In genomic region chr4:86960557-86960959, GRCh38 we compare ENCODE assay signal across 9 cellular contexts. TPM values are rescaled to one million over a fixed set of nuclear protein-coding genes. Genes with fewer than 3 reads are reported as not detected.
A peak's percentile ranks its signal among the peaks of the same experiment; 100 is the strongest.
DNase-seq lines count a peak whose midpoint lies in the region; FAIRE-seq and TF ChIP-seq lines count a peak whose summit lies in the region.
"Had no signal": no experiment of that assay in that cellular context is flagged by ENCODE, and none has a peak within 500 bp of the region (broad histone marks: within the 10 kb centered on the region; RNA-seq: fewer than 3 reads in every experiment).

No MANE protein-coding gene starts in this region.

- peak; percentile 62 for FAIRE-seq in GM12892 (lab: Jason Lieb, UNC)
- FAIRE-seq: G401.6 had no signal

- H3K36me3 Mint-ChIP-seq in activated CD4-positive, alpha-beta T cell treated with anti-CD3 and anti-CD28 coated beads, Interleukin-2, amount 10 ng/mL, durations not matched to agents 24 days and 14 days (ENCODE audit: low read depth), result peaks cover 34% of the 10 kb centered on the region
- H3K36me3 Mint-ChIP-seq in activated naive CD4-positive, alpha-beta T cell treated with anti-CD3 and anti-CD28 coated beads, Interleukin-2, amount 10 ng/mL, durations not matched to agents 7 days and 5 days, result peaks cover 26% of the 10 kb centered on the region

- intact Hi-C loops in left ventricle myocardium inferior (cut with micrococcal nuclease), result no loop called here
- intact Hi-C loops in activated CD4-positive, alpha-beta T cell treated with anti-CD3 and anti-CD28 coated beads, Interleukin-2, amount 10 ng/mL, durations not matched to agents 24 days and 14 days (cut with micrococcal nuclease), result no loop called here

- no peak overlapping the region for H3K4me3 Mint-ChIP-seq in activated CD4-positive, alpha-beta T cell treated with anti-CD3 and anti-CD28 coated beads, Interleukin-2, amount 10 ng/mL, durations not matched to agents 24 days and 14 days
- no peak overlapping the region for H3K4me3 Mint-ChIP-seq in activated naive CD4-positive, alpha-beta T cell treated with anti-CD3 and anti-CD28 coated beads, Interleukin-2, amount 10 ng/mL, durations not matched to agents 7 days and 5 days

- no peak for TF ChIP-seq CTCF in left ventricle myocardium inferior (IDR thresholded peaks at IDR 0.05; ENCODE audit: borderline replicate concordance)

- H3K9me3 ChIP-seq in SK-N-MC (ENCODE audit: low read depth, low read length) (no peaks in the 10 kb centered on the region), left ventricle myocardium inferior (replicated peaks) (no peaks in the 10 kb centered on the region)

- H3K4me1 ChIP-seq in left ventricle myocardium inferior, result peaks cover 44% of the 10 kb centered on the region
- peaks cover 15% of the 10 kb centered on the region for H3K4me1 ChIP-seq in rectal smooth muscle tissue (ENCODE audit: control insufficient read depth, insufficient read depth, low read length)

- H3K27me3 ChIP-seq in left ventricle myocardium inferior (ENCODE audit: low read depth) (no peaks in the 10 kb centered on the region), rectal smooth muscle tissue (ENCODE audit: control insufficient read depth, insufficient read depth, low read length) (no peaks in the 10 kb centered on the region)

- H3K9me3 Mint-ChIP-seq in activated CD4-positive, alpha-beta T cell treated with anti-CD3 and anti-CD28 coated beads, Interleukin-2, amount 10 ng/mL, durations not matched to agents 24 days and 14 days, result no peaks in the 10 kb centered on the region
- no peaks in the 10 kb centered on the region for H3K9me3 Mint-ChIP-seq in activated naive CD4-positive, alpha-beta T cell treated with anti-CD3 and anti-CD28 coated beads, Interleukin-2, amount 10 ng/mL, durations not matched to agents 7 days and 5 days

- H3K27ac Mint-ChIP-seq in activated CD4-positive, alpha-beta T cell treated with anti-CD3 and anti-CD28 coated beads, Interleukin-2, amount 10 ng/mL, durations not matched to agents 24 days and 14 days, result no peak overlapping the region
- H3K27ac Mint-ChIP-seq in activated naive CD4-positive, alpha-beta T cell treated with anti-CD3 and anti-CD28 coated beads, Interleukin-2, amount 10 ng/mL, durations not matched to agents 7 days and 5 days, result no peak overlapping the region

- H3K27me3 Mint-ChIP-seq in activated CD4-positive, alpha-beta T cell treated with anti-CD3 and anti-CD28 coated beads, Interleukin-2, amount 10 ng/mL, durations not matched to agents 24 days and 14 days, result no peaks in the 10 kb centered on the region
- no peaks in the 10 kb centered on the region for H3K27me3 Mint-ChIP-seq in activated naive CD4-positive, alpha-beta T cell treated with anti-CD3 and anti-CD28 coated beads, Interleukin-2, amount 10 ng/mL, durations not matched to agents 7 days and 5 days

- peaks cover 48% of the 10 kb centered on the region for H3K4me1 Mint-ChIP-seq in activated CD4-positive, alpha-beta T cell treated with anti-CD3 and anti-CD28 coated beads, Interleukin-2, amount 10 ng/mL, durations not matched to agents 24 days and 14 days
- peaks cover 16% of the 10 kb centered on the region for H3K4me1 Mint-ChIP-seq in activated naive CD4-positive, alpha-beta T cell treated with anti-CD3 and anti-CD28 coated beads, Interleukin-2, amount 10 ng/mL, durations not matched to agents 7 days and 5 days

- DNase-seq in GM12892 (ENCODE audit: insufficient read length), result no peak
- no peak for DNase-seq in SK-N-MC (ENCODE audit: low read depth, low spot score)
- DNase-seq in left ventricle myocardium inferior, result no peak
- no peak for DNase-seq in activated CD4-positive, alpha-beta T cell treated with anti-CD3 and anti-CD28 coated beads, Interleukin-2, amount 10 ng/mL, durations not matched to agents 24 days and 14 days
- no peak for DNase-seq in ecto neural progenitor cell (ENCODE audit: low spot score)
- no peak for DNase-seq in AML-193 (lab: John Stamatoyannopoulos, UW)
- DNase-seq in activated naive CD4-positive, alpha-beta T cell treated with anti-CD3 and anti-CD28 coated beads, Interleukin-2, amount 10 ng/mL, durations not matched to agents 7 days and 5 days, result no peak

- CTCF ChIA-PET in activated naive CD4-positive, alpha-beta T cell treated with anti-CD3 and anti-CD28 coated beads, Interleukin-2, amount 10 ng/mL, durations not matched to agents 7 days and 5 days (lab: Charles Lee), result interaction anchor here (1.3 to 1.6 kb wide), 5 partner anchors 22 to 49 kb away, joined by 3 to 7 read pairs (median 4); partner anchors contain the start of gene AFF1

- H3K27ac ChIP-seq in SK-N-MC, result peak overlapping the region; percentile 98
- peak overlapping the region; percentile 68 for H3K27ac ChIP-seq in left ventricle myocardium inferior (replicated peaks)
- H3K27ac ChIP-seq in rectal smooth muscle tissue (ENCODE audit: low read depth, low read length), result peak overlapping the region; percentile 69

- peak overlapping the region; percentile 73 for H3K4me3 ChIP-seq in SK-N-MC
- H3K4me3 ChIP-seq in left ventricle myocardium inferior, result no peak overlapping the region
- no peak overlapping the region for H3K4me3 ChIP-seq in rectal smooth muscle tissue (ENCODE audit: low read length)

- no peak for TF ChIP-seq POLR2A in GM12892 (IDR thresholded peaks at IDR 0.05; ENCODE audit: low read depth, low read length)

- H3K36me3 ChIP-seq in SK-N-MC (ENCODE audit: insufficient read depth, low read length), result peaks cover 3% of the 10 kb centered on the region; the same call in 1 of the 2 replicates
- H3K36me3 ChIP-seq in left ventricle myocardium inferior, result no peaks in the 10 kb centered on the region
- no peaks in the 10 kb centered on the region for H3K36me3 ChIP-seq in rectal smooth muscle tissue (ENCODE audit: control insufficient read depth, insufficient read depth, low read length)

- peak overlapping the region; percentile 69 for H3K9ac ChIP-seq in SK-N-MC (ENCODE audit: insufficient read length)
- H3K9ac ChIP-seq in rectal smooth muscle tissue (ENCODE audit: low read length), result no peak overlapping the region

RNA-seq across cellular contexts. Expression of gene AFF1, which starts 25.7 kb away (rescaled TPM):
- polyA plus RNA-seq in GM12892 (2012; ENCODE audit: missing spikeins), result 27.9 TPM
- total RNA-seq in left ventricle myocardium inferior, result 67.9 TPM
- 44.0 and 44.3 TPM in 2 replicates for total RNA-seq in activated CD4-positive, alpha-beta T cell treated with anti-CD3 and anti-CD28 coated beads, Interleukin-2, amount 10 ng/mL, durations not matched to agents 24 days and 14 days
